ENCODE assay signal across 1 cellular context in the genomic region with DNA sequence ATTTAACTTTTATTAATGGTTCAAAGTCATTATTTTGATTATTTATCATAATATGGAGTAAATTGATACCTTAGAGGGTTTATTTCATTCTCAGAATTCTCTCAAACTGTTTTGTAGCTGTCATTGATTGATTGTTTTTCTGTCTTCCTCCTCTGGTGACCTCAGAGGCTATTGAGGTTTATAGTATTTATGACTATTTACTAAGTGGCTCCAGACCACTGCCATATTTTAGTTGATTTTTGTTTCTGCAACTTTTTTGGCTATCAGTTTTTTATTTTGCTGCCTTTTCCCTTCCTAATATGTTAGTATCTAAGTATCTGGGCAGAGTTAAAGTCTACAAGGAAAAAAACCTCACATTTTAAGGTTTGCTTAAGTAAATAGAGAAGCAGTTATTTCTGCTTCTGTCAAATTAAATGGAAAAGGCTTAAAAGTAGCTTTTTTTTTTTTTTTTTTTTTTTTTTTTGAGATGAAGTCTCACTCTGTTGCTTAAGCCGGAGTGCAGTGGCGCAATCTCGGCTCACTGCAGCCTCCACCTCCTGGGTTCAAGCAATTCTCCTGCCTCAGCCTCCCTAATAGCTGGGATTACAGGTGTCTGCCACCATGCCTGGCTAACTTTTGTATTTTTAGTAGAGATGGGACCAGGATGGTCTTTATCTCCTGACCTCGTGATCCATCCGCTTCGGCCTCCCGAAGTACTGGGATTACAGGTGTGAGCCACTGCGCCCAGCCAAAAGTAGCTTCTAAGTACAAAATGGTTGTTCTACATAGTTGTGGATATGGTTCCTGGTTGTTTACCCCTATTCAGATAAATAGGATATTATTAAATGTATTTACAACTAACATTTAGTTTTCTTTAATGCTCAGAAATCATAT.
TF ChIP-seq lines count a peak whose summit lies in the region.

No MANE protein-coding gene starts in this region.

TF ChIP-seq in HEK293, 187 proteins besides CTCF, POLR2A, EP300 and RAD21 (continued from another document):
- TF ChIP-seq ZNF362 (tag by site-specific recombination; IDR thresholded peaks at IDR 0.05), result peak; percentile 86
- TF ChIP-seq ZNF16 (tag by site-specific recombination; IDR thresholded peaks at IDR 0.05; ENCODE audit: low read depth), result no peak
